In the genomic region with DNA sequence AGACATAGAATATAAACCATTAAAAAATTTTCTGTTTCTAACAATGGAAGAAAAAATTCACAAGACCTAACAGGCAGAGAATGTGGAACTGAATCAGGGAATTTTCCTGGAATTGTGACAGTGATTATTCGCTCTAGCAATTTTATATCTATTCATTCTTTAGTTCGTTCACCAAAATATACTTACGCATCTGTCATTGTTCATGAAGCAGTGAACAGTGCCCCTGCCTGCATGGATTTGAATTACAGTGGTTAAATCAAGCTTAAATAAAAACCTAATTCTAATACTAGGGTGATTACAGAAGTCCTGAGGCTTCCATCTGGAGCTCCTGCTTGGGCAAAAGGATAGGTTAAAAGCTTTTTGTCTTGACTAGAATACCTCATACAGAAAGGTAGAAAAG, we compare ENCODE assay signal across 10 cellular contexts. TPM values are rescaled to one million over a fixed set of nuclear protein-coding genes. Genes with fewer than 3 reads are reported as not detected.
A peak's percentile ranks its signal among the peaks of the same experiment; 100 is the strongest.
DNase-seq lines count a peak whose midpoint lies in the region; ATAC-seq, FAIRE-seq and TF ChIP-seq lines count a peak whose summit lies in the region.
"Had no signal": no experiment of that assay in that cellular context is flagged by ENCODE, and none has a peak within 500 bp of the region (broad histone marks: within the 10 kb centered on the region; RNA-seq: fewer than 3 reads in every experiment).

No MANE protein-coding gene starts in this region.

- no peak overlapping the region for H3K4me3 Mint-ChIP-seq in immature natural killer cell

- FAIRE-seq in bronchial epithelial cell (lab: Jason Lieb, UNC), result no peak
- FAIRE-seq: RCC 7860 had no signal

- no peaks in the 10 kb centered on the region for H3K27me3 ChIP-seq in bronchial epithelial cell (ENCODE audit: control insufficient read depth, insufficient read depth, low read length)

- no peaks in the 10 kb centered on the region for H3K36me3 ChIP-seq in bronchial epithelial cell (ENCODE audit: control insufficient read depth, insufficient read depth, low read length)

- no peak overlapping the region for H3K27ac Mint-ChIP-seq in immature natural killer cell

- TF ChIP-seq POLR2A in GM18505 (IDR thresholded peaks at IDR 0.05; ENCODE audit: borderline replicate concordance, extremely low read depth, insufficient read depth, insufficient read length), result no peak

- peaks cover 0 to 4% (median 0%) of the 10 kb centered on the region in 3 donors for H3K27me3 Mint-ChIP-seq in immature natural killer cell (ENCODE audit: low read depth in 3 of 3)

- ATAC-seq in GM19463 (IDR thresholded peaks at IDR 0.05; ENCODE audit: unreplicated experiment), result no peak
- ATAC-seq in GM18505 (IDR thresholded peaks at IDR 0.05; ENCODE audit: unreplicated experiment), result no peak

- peaks cover 0 to 4% (median 0%) of the 10 kb centered on the region in 6 donors for H3K9me3 Mint-ChIP-seq in immature natural killer cell

- no peaks in the 10 kb centered on the region for H3K4me1 Mint-ChIP-seq in immature natural killer cell

- H3K4me3 ChIP-seq in bronchial epithelial cell (ENCODE audit: low read depth, low read length), result no peak overlapping the region

- H3K36me3 Mint-ChIP-seq in immature natural killer cell, result no peaks in the 10 kb centered on the region

- peak; percentile 32 for TF ChIP-seq CTCF in bronchial epithelial cell (IDR thresholded peaks at IDR 0.05; ENCODE audit: insufficient read depth, low read length, severe bottlenecking)

- peak; percentile 44 for DNase-seq in D341Med (ENCODE audit: low spot score)
- peak; percentile 98 for DNase-seq in NCI-H1694 treated with DMSO at 0.1 percent for 48 hours (lab: John Stamatoyannopoulos, UW)
- DNase-seq in bronchial epithelial cell (ENCODE audit: low read depth), result peak; percentile 24
- peak; percentile 34 for DNase-seq in midbrain (lab: John Stamatoyannopoulos, UW)
- DNase-seq in immature natural killer cell, result no peak
- DNase-seq in NCI-H526 treated with DMSO at 0.1 percent for 48 hours (lab: John Stamatoyannopoulos, UW), result no peak
- DNase-seq: activated naive CD4-positive, alpha-beta T cell treated with anti-CD3 and anti-CD28 coated beads, Interleukin-2, amount 50 U/mL, for 16 hours had no signal

RNA-seq across cellular contexts. Expression of a gene that starts 48.6 kb away (rescaled TPM):
- total RNA-seq in bronchial epithelial cell, result under 0.01 and 0.13 TPM in 2 replicates
- not detected for polyA plus RNA-seq in immature natural killer cell

Comparison
In these comparisons a context has a peak if more than half of its experiments do, and no peak if none do; other contexts are left out.
1. DNase-seq: peak in D341Med (single experiment), NCI-H1694 treated with DMSO at 0.1 percent for 48 hours (single experiment), bronchial epithelial cell (single experiment) and midbrain (single experiment); none in immature natural killer cell (0 of 3) and NCI-H526 treated with DMSO at 0.1 percent for 48 hours (single experiment).